22 cellular contexts compared by ENCODE assay signal in the genomic region with DNA sequence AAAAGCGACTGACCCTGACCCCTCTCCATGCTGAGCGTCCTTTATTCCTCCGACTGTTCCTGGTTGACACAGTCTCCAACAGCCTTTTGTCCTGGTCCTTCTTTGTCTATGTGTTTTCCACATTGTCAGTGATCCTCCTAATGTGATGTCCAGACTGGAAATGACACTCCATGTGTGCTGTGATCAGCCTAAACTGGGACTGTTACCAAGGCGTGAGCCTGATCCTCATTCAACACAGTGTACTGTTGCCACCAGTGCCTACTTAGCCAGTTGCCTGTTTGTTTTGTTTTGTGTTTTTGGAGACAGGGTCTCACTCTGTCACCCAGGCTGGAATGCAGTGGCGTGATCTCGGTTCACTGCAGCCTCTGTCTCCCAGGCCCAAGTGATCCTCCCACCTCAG.
"Had no signal": no experiment of that assay in that cellular context is flagged by ENCODE, and none has a peak within 500 bp of the region (broad histone marks: within the 10 kb centered on the region; RNA-seq: fewer than 3 reads in every experiment).

No MANE protein-coding gene starts in this region.

- H3K27ac Mint-ChIP-seq: activated CD4-positive, alpha-beta memory T cell treated with anti-CD3 and anti-CD28 coated beads for 36 hours; activated CD4-positive, alpha-beta T cell treated with anti-CD3 and anti-CD28 coated beads, Interleukin-2, amount 10 ng/mL, durations not matched to agents 7 days and 5 days; activated naive CD4-positive, alpha-beta T cell treated with anti-CD3 and anti-CD28 coated beads for 36 hours; activated naive CD8-positive, alpha-beta T cell; activated T-helper 17 cell treated with anti-CD3 and anti-CD28 coated beads, Interleukin-2, amount 50 U/mL, for 72 hours; T-helper 1 cell treated with Interleukin-12 subunit alpha and Interleukin-12 subunit beta and Interleukin-4 antibody, amounts not matched to agents 30 μg/mL and 1 μg/mL, for 36 hours had no signal

- H3K27me3 ChIP-seq: Peyer's patch had no signal

- H3K27me3 Mint-ChIP-seq: activated CD4-positive, alpha-beta T cell treated with anti-CD3 and anti-CD28 coated beads, Interleukin-2, amount 10 ng/mL, durations not matched to agents 7 days and 5 days; activated naive CD8-positive, alpha-beta T cell; activated T-helper 17 cell treated with anti-CD3 and anti-CD28 coated beads, Interleukin-2, amount 50 U/mL, for 72 hours had no signal

- H3K4me3 Mint-ChIP-seq: activated CD4-positive, alpha-beta memory T cell treated with anti-CD3 and anti-CD28 coated beads for 36 hours; activated CD4-positive, alpha-beta T cell treated with anti-CD3 and anti-CD28 coated beads, Interleukin-2, amount 10 ng/mL, durations not matched to agents 7 days and 5 days; activated naive CD4-positive, alpha-beta T cell treated with anti-CD3 and anti-CD28 coated beads for 36 hours; activated naive CD8-positive, alpha-beta T cell; activated T-helper 17 cell treated with anti-CD3 and anti-CD28 coated beads, Interleukin-2, amount 50 U/mL, for 72 hours; T-helper 1 cell treated with Interleukin-12 subunit alpha and Interleukin-12 subunit beta and Interleukin-4 antibody, amounts not matched to agents 30 μg/mL and 1 μg/mL, for 36 hours had no signal

- H3K9me3 ChIP-seq: Peyer's patch had no signal

- H3K36me3 ChIP-seq: Peyer's patch had no signal

- DNase-seq: activated CD4-positive, alpha-beta memory T cell treated with anti-CD3 and anti-CD28 coated beads for 36 hours; activated CD4-positive, alpha-beta T cell treated with anti-CD3 and anti-CD28 coated beads, Interleukin-2, amount 10 ng/mL, durations not matched to agents 7 days and 5 days; activated CD4-positive, CD25-positive, alpha-beta regulatory T cell; activated CD8-positive, alpha-beta memory T cell treated with anti-CD3 and anti-CD28 coated beads for 24 hours; activated gamma-delta T cell; activated naive CD4-positive, alpha-beta T cell treated with anti-CD3 and anti-CD28 coated beads for 36 hours; activated T-cell treated with anti-CD3 and anti-CD28 coated beads, Interleukin-2, amount 50 U/mL, for 48 hours; caudate nucleus; NCI-H1092; NCI-H1417; NCI-H1930; NCI-H2171; NCI-H2227 treated with DMSO at 0.1 percent for 48 hours; NCI-H526; Peyer's patch; SHP77 treated with DMSO at 0.1 percent for 48 hours; T-helper 9 cell had no signal

- H3K9ac ChIP-seq: KMS-11 had no signal

- H3K27ac ChIP-seq: KMS-11, Peyer's patch, RWPE1 had no signal

- H3K4me1 ChIP-seq: Peyer's patch had no signal

- H3K9me3 Mint-ChIP-seq: activated CD4-positive, alpha-beta memory T cell treated with anti-CD3 and anti-CD28 coated beads for 36 hours; activated CD4-positive, alpha-beta T cell treated with anti-CD3 and anti-CD28 coated beads, Interleukin-2, amount 10 ng/mL, durations not matched to agents 7 days and 5 days; activated naive CD4-positive, alpha-beta T cell treated with anti-CD3 and anti-CD28 coated beads for 36 hours; activated T-helper 17 cell treated with anti-CD3 and anti-CD28 coated beads, Interleukin-2, amount 50 U/mL, for 72 hours; T-helper 1 cell treated with Interleukin-12 subunit alpha and Interleukin-12 subunit beta and Interleukin-4 antibody, amounts not matched to agents 30 μg/mL and 1 μg/mL, for 36 hours had no signal

- ATAC-seq: activated T-helper 17 cell treated with anti-CD3 and anti-CD28 coated beads, Interleukin-2, amount 50 U/mL, for 72 hours had no signal

- H3K36me3 Mint-ChIP-seq: activated CD4-positive, alpha-beta memory T cell treated with anti-CD3 and anti-CD28 coated beads for 36 hours; activated naive CD8-positive, alpha-beta T cell had no signal

- H3K4me3 ChIP-seq: Peyer's patch had no signal

- H3K4me2 ChIP-seq: KMS-11 had no signal

- H3K4me1 Mint-ChIP-seq: activated CD4-positive, alpha-beta T cell treated with anti-CD3 and anti-CD28 coated beads, Interleukin-2, amount 10 ng/mL, durations not matched to agents 7 days and 5 days; activated T-helper 17 cell treated with anti-CD3 and anti-CD28 coated beads, Interleukin-2, amount 50 U/mL, for 72 hours had no signal
